ENCODE assay signal across 7 cellular contexts in the genomic region with DNA sequence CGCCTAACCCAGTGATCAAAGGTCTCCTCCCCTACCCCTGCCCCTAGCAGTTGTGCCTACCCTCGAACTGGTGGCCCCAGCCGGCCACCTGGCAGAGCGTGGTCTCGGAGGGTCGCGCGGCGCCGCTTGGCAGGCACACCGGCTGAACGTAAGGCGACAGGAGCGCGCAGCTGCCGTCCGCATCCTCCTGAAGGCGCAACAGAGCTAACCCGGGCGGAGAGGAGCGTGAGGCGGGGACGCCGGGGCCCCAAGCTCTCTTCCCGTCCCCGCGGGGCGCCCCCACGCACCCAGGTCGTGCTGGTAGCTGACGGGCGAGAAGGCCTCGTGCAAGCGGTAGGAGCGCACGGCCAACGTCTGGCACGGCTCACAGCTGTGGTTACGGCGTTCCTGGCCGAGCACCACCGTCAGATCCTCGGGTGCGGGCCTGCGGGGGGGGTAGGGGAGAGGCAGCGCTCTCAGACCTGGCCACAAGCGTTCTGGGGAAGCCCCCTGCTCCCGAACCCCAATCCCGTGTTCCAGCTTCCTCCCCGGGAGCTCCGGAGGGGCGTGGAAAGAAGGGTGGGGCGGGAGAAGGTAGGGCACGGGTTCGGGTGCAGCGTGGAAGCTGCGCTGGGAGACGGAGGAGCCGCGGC. TPM values are rescaled to one million over a fixed set of nuclear protein-coding genes. Genes with fewer than 3 reads are reported as not detected.
A peak's percentile ranks its signal among the peaks of the same experiment; 100 is the strongest.
DNase-seq lines count a peak whose midpoint lies in the region; ATAC-seq and TF ChIP-seq lines count a peak whose summit lies in the region.
"Had no signal": no experiment of that assay in that cellular context is flagged by ENCODE, and none has a peak within 500 bp of the region (broad histone marks: within the 10 kb centered on the region; RNA-seq: fewer than 3 reads in every experiment).

No MANE protein-coding gene starts in this region.

- no peak overlapping the region for H3K27ac ChIP-seq in iPS DF 6.9 (ENCODE audit: low read length)

- DNase-seq in activated CD4-positive, alpha-beta T cell treated with anti-CD3 and anti-CD28 coated beads, Interleukin-2, amount 50 U/mL, for 4 hours: peak; percentile 25 to 44
- DNase-seq in iPS DF 6.9 (ENCODE audit: low read depth, low spot score): no peak
- no peak for DNase-seq in type B pancreatic cell (ENCODE audit: extremely low spot score, unreplicated experiment)
- DNase-seq in mesenteric fat pad (ENCODE audit: low spot score): no peak

- H3K27me3 ChIP-seq in iPS DF 6.9 (ENCODE audit: control insufficient read depth, insufficient read depth, low read length): peaks cover 18% of the 10 kb centered on the region; the same call in 1 of the 2 replicates

- H3K27ac Mint-ChIP-seq in type B pancreatic cell: no peak overlapping the region

- peak overlapping the region; percentile 25; the same call in 1 of the 2 replicates for H3K4me3 ChIP-seq in iPS DF 6.9 (ENCODE audit: low read length)

- no CpG with 5 or more reads among the region's 60 CpGs for WGBS in iPS DF 6.9 (ENCODE audit: insufficient coverage, insufficient read length)

- no peak for TF ChIP-seq CTCF in type B pancreatic cell (conservative IDR thresholded peaks at IDR 0.05)

- H3K4me1 ChIP-seq in iPS DF 6.9 (ENCODE audit: control insufficient read depth, insufficient read depth, low read length): peaks cover 4% of the 10 kb centered on the region

- H3K9me3 ChIP-seq in iPS DF 6.9 (ENCODE audit: control insufficient read depth, insufficient read depth, low read length): no peaks in the 10 kb centered on the region

- ATAC-seq in GM18867 (IDR thresholded peaks at IDR 0.05; ENCODE audit: unreplicated experiment) (peak; percentile 29), HG03139 (IDR thresholded peaks at IDR 0.05; ENCODE audit: unreplicated experiment) (peak; percentile 19)

- peaks cover 8% of the 10 kb centered on the region for H3K4me1 Mint-ChIP-seq in type B pancreatic cell (ENCODE audit: unreplicated experiment)

- H3K36me3 Mint-ChIP-seq in type B pancreatic cell: no peaks in the 10 kb centered on the region

- no peaks in the 10 kb centered on the region for H3K9me3 Mint-ChIP-seq in type B pancreatic cell

- H3K4me3 Mint-ChIP-seq in type B pancreatic cell: peak overlapping the region; percentile 91

- H3K27me3 Mint-ChIP-seq in type B pancreatic cell: peaks cover 61% of the 10 kb centered on the region

- no peaks in the 10 kb centered on the region for H3K36me3 ChIP-seq in iPS DF 6.9 (ENCODE audit: control insufficient read depth, insufficient read depth, low read length)

RNA-seq across cellular contexts. Expression of a gene that starts 2.8 kb away (rescaled TPM):
- not detected in 2 replicates for total RNA-seq in type B pancreatic cell (ENCODE audit: low replicate concordance)
- not detected for total RNA-seq in mesenteric fat pad
- total RNA-seq: myocyte had no signal

RNA-seq across cellular contexts. Expression of a gene that starts 6.1 kb away (rescaled TPM):
- total RNA-seq in type B pancreatic cell (ENCODE audit: low replicate concordance) (3.2 and 5.7 TPM in 2 replicates), mesenteric fat pad (not detected)

RNA-seq across cellular contexts. Expression of a gene that starts 19.1 kb away (rescaled TPM):
- total RNA-seq in type B pancreatic cell (ENCODE audit: low replicate concordance): 0.12 and 0.22 TPM in 2 replicates
- not detected for total RNA-seq in mesenteric fat pad
- total RNA-seq: myocyte had no signal

RNA-seq across cellular contexts. Expression of a gene that starts 23.2 kb away (rescaled TPM):
- total RNA-seq in type B pancreatic cell (ENCODE audit: low replicate concordance) (46.1 and 47.3 TPM in 2 replicates), mesenteric fat pad (30.1 TPM)

RNA-seq across cellular contexts. Expression of a gene that starts 43.3 kb away (rescaled TPM):
- 5.9 and 8.8 TPM in 2 replicates for total RNA-seq in type B pancreatic cell (ENCODE audit: low replicate concordance)
- total RNA-seq in mesenteric fat pad: 1.00 TPM

Comparison
In these comparisons a context has a peak if more than half of its experiments do, and no peak if none do; other contexts are left out.
1. DNase-seq: peak in activated CD4-positive, alpha-beta T cell treated with anti-CD3 and anti-CD28 coated beads, Interleukin-2, amount 50 U/mL, for 4 hours (2 of 2); none in iPS DF 6.9 (single experiment), type B pancreatic cell (single experiment) and mesenteric fat pad (single experiment).